In the genomic region with DNA sequence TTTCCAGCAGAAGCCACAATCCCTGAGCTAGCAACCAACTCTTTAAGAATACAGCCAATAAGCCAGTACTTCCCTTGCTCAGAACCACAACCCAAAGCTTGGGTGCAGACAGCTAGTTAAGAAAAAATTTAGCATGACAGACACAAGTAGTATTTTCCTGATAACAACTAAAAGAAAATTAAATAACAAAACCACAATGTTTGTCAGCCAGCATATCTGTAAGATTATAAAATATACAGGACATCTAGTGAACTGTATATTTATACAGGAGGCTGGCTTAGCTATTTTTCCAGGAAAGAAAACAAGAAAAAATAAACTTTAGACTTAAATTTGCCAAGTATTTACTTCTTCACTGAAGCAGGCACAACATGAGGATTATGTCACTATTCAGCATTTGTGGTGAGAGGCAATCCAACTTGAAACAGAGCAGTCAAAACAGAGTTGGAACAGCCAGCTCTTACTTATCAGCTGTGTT, we compare ENCODE assay signal across 16 cellular contexts. TPM values are rescaled to one million over a fixed set of nuclear protein-coding genes. Genes with fewer than 3 reads are reported as not detected.
DNase-seq lines count a peak whose midpoint lies in the region; ATAC-seq, FAIRE-seq and TF ChIP-seq lines count a peak whose summit lies in the region.
"Had no signal": no experiment of that assay in that cellular context is flagged by ENCODE, and none has a peak within 500 bp of the region (broad histone marks: within the 10 kb centered on the region; RNA-seq: fewer than 3 reads in every experiment).

No MANE protein-coding gene starts in this region.

- in situ Hi-C loops in K562 (cut with MboI) = no loop called here

- no peaks in the 10 kb centered on the region for H3K9me3 ChIP-seq in K562 (replicated peaks; ENCODE audit: control insufficient read depth, insufficient read depth, low read depth, low read length)
- peaks cover 0 to 6% of the 10 kb centered on the region in 2 donors for H3K9me3 ChIP-seq in kidney (ENCODE audit: control insufficient read depth in 1 of 2, low read length in 2 of 2)

- H4K20me1 ChIP-seq in K562 (replicated peaks; ENCODE audit: control insufficient read depth, insufficient read depth, low read length) = no peaks in the 10 kb centered on the region

- H3K27ac ChIP-seq in K562 (ENCODE audit: extremely low read depth, low read depth, low read length) (no peak overlapping the region), kidney (ENCODE audit: low read depth in 2 of 2, low read length in 2 of 2) (no peak overlapping the region)

- BruUV-seq in K562 (replicated peaks; lab: Mats Ljungman, UMichigan) = no TSS peak

- no peak overlapping the region for H2AFZ ChIP-seq in K562 (ENCODE audit: low read depth, low read length)

- H3K36me3 ChIP-seq in K562 (ENCODE audit: control insufficient read depth, insufficient read depth, low read length) (no peaks in the 10 kb centered on the region), kidney (ENCODE audit: control insufficient read depth in 1 of 2, insufficient read depth in 2 of 2, low read length in 2 of 2) (no peaks in the 10 kb centered on the region)

- no peak for TF ChIP-seq CTCF in K562 (IDR thresholded peaks at IDR 0.05 in 2 of 3, conservative IDR thresholded peaks at IDR 0.05 in 1 of 3; ENCODE audit: insufficient read depth in 2 of 3, low read depth in 1 of 3, low read length in 3 of 3)
- TF ChIP-seq CTCF in kidney (IDR thresholded peaks at IDR 0.05; ENCODE audit: borderline replicate concordance, extremely low read depth, insufficient read depth) = no peak

- no peaks in the 10 kb centered on the region for H3K79me2 ChIP-seq in K562 (ENCODE audit: control insufficient read depth, insufficient read depth, low read length)

- H3K4me1 ChIP-seq in K562 (replicated peaks in 1 of 2; ENCODE audit: control insufficient read depth in 2 of 2, insufficient read depth in 2 of 2, low read length in 2 of 2) = no peaks in the 10 kb centered on the region
- H3K4me1 ChIP-seq in kidney (ENCODE audit: control insufficient read depth in 1 of 2, insufficient read depth in 1 of 2, low read depth in 1 of 2, low read length in 2 of 2) = peaks cover 0 to 3% of the 10 kb centered on the region in 2 donors

- H3K4me3 ChIP-seq in K562 (no peak overlapping the region), kidney (ENCODE audit: low read length in 2 of 2) (no peak overlapping the region)

- peak; percentile 81 for ATAC-seq in Right ventricle myocardium superior (ENCODE audit: poor library complexity)
- no peak for ATAC-seq in K562
- no peak for ATAC-seq in HG02678 (IDR thresholded peaks at IDR 0.05; ENCODE audit: unreplicated experiment)

- CTCF ChIA-PET in K562 (lab: Yijun Ruan, JAX; ENCODE audit: low intra/inter-chr PET ratio) = no interaction called here

- H3K9ac ChIP-seq in K562 (ENCODE audit: insufficient read depth in 1 of 2, low read depth in 2 of 2, low read length in 2 of 2) (no peak overlapping the region), kidney (ENCODE audit: low read length in 2 of 2) (no peak overlapping the region)

- TF ChIP-seq EP300 in K562 (IDR thresholded peaks at IDR 0.05; ENCODE audit: low read length) = no peak

- POLR2A ChIA-PET in K562 (lab: Yijun Ruan, JAX) = interaction anchor here (0.6 to 1.8 kb wide), 5 partner anchors 9 to 177 kb away, joined by 3 to 4 read pairs (median 3); a partner anchor contains a TSS

- TF ChIP-seq RAD21 in K562 (CRISPR knock-in tag; conservative IDR thresholded peaks at IDR 0.05 in 1 of 2, IDR thresholded peaks at IDR 0.05 in 1 of 2) = no peak

- intact Hi-C loops in Right ventricle myocardium superior (cut with DNase I) = no loop called here
- intact Hi-C loops in cardiac septum (cut with DNase I) = no loop called here
- intact Hi-C loops in K562 (cut with micrococcal nuclease) = no loop called here
- intact Hi-C loops in kidney (cut with DNase I) = no loop called here

- H3K4me2 ChIP-seq in K562 (ENCODE audit: insufficient read depth, low read length) = no peak overlapping the region

- no peaks in the 10 kb centered on the region for H3K27me3 ChIP-seq in K562 (ENCODE audit: control insufficient read depth in 2 of 2, insufficient read depth in 2 of 2, low read length in 2 of 2)

- TF ChIP-seq POLR2A in K562 (conservative IDR thresholded peaks at IDR 0.05) (no peak), H54 (IDR thresholded peaks at IDR 0.05; ENCODE audit: low read depth, low read length) (no peak)

- peak; percentile 23 for FAIRE-seq in K562 (lab: Jason Lieb, UNC)
- peak; percentile 13 for FAIRE-seq in kidney (lab: Jason Lieb, UNC)
- FAIRE-seq in H54 (lab: Jason Lieb, UNC) = no peak
- FAIRE-seq: A204.1, endometrium had no signal

- DNase-seq in Right ventricle myocardium superior (no peak), cardiac septum (ENCODE audit: low spot score) (no peak), K562 (ENCODE audit: extremely low read depth in 1 of 4, low spot score in 3 of 4) (no peak), kidney (no peak), H54 (ENCODE audit: insufficient read length, low spot score) (no peak), NCI-H146 (lab: John Stamatoyannopoulos, UW) (no peak)
- DNase-seq in activated T-cell treated with anti-CD3 and anti-CD28 coated beads, Interleukin-2, amount 50 U/mL, for 48 hours = no peak
- DNase-seq: GF-D8, NCI-H2107 had no signal

- H3K9me1 ChIP-seq in K562 (ENCODE audit: control insufficient read depth, insufficient read depth, low read length) = no peaks in the 10 kb centered on the region

RNA-seq across cellular contexts. Expression of a gene that starts 6.6 kb away (rescaled TPM):
- total RNA-seq in Right ventricle myocardium superior (not detected), cardiac septum (not detected), K562 (2014; rRNA removed) (not detected in 2 replicates), K562 (2014; rRNA removed; fragmentation: Illumina TruSeq; extraction: Trizol) (not detected in 2 replicates), K562 (2015; rRNA removed; fragmentation: Illumina TruSeq; extraction: Trizol) (not detected in 2 replicates), K562 (2021) (not detected in 2 replicates), kidney (1.0 TPM)
- total RNA-seq in K562 (2011; cell fraction: chromatin; rRNA removed; ENCODE audit: low replicate concordance) = not detected in 2 replicates
- total RNA-seq in K562 (2011; cell fraction: nucleolus; rRNA removed) = not detected in 2 replicates
- not detected in 2 replicates for total RNA-seq in K562 (2011; cell fraction: nucleoplasm; rRNA removed)
- polyA plus RNA-seq in K562 (2011; rRNA removed) (not detected in 2 replicates), K562 (2014; fragmentation: Illumina TruSeq; extraction: Trizol) (not detected in 2 replicates), K562 (2014; fragmentation: Nextera tagmentation; extraction: Ambion mirVana) (not detected), K562 (2014; rRNA removed) (not detected in 2 replicates), kidney (ENCODE audit: insufficient read depth, low read depth, low replicate concordance) (not detected)
- not detected in 2 replicates for polyA plus RNA-seq in K562 (2011; cell fraction: cytosol; rRNA removed)
- not detected in 2 replicates for polyA plus RNA-seq in K562 (2011; cell fraction: nucleus; rRNA removed)
- not detected in 2 replicates for polyA plus RNA-seq in K562 (2012)
- not detected in 2 replicates for polyA minus RNA-seq in K562 (2011; rRNA and poly(A)+ RNA removed)
- not detected in 2 replicates for polyA minus RNA-seq in K562 (2011; cell fraction: cytosol; rRNA and poly(A)+ RNA removed)
- not detected in 2 replicates for polyA minus RNA-seq in K562 (2011; cell fraction: nucleus; rRNA and poly(A)+ RNA removed)
- total RNA-seq: cerebellum, HT-29, subcutaneous adipose tissue had no signal
- polyA plus RNA-seq: keratinocyte had no signal

RNA-seq across cellular contexts. Expression of a gene that starts 9.5 kb away (rescaled TPM):
- total RNA-seq in Right ventricle myocardium superior (0.81 TPM), cardiac septum (0.86 TPM), K562 (2014; rRNA removed) (2.2 TPM in 1 of 2 replicates, not detected in the other), K562 (2014; rRNA removed; fragmentation: Illumina TruSeq; extraction: Trizol) (0.22 and 0.29 TPM in 2 replicates), K562 (2015; rRNA removed; fragmentation: Illumina TruSeq; extraction: Trizol) (not detected in 2 replicates), K562 (2021) (0.22 TPM in 1 of 2 replicates, not detected in the other), kidney (29.7 TPM)
- total RNA-seq in K562 (2011; cell fraction: chromatin; rRNA removed; ENCODE audit: low replicate concordance) = 0.28 TPM in 1 of 2 replicates, not detected in the other
- total RNA-seq in K562 (2011; cell fraction: nucleolus; rRNA removed) = 0.33 and 0.53 TPM in 2 replicates
- total RNA-seq in K562 (2011; cell fraction: nucleoplasm; rRNA removed) = 0.37 and 1.4 TPM in 2 replicates
- polyA plus RNA-seq in K562 (2011; rRNA removed) (0.20 and 0.71 TPM in 2 replicates), K562 (2014; fragmentation: Illumina TruSeq; extraction: Trizol) (0.25 and 0.34 TPM in 2 replicates), K562 (2014; fragmentation: Nextera tagmentation; extraction: Ambion mirVana) (under 1 TPM in 1 of 2 experiments, not detected in 1; 0.07 TPM), K562 (2014; rRNA removed) (0.17 TPM in 1 of 2 replicates, not detected in the other), kidney (ENCODE audit: insufficient read depth, low read depth, low replicate concordance) (6.4 TPM)
- 0.63 TPM in 1 of 2 replicates, not detected in the other for polyA plus RNA-seq in K562 (2011; cell fraction: cytosol; rRNA removed)
- 0.25 and 1.6 TPM in 2 replicates for polyA plus RNA-seq in K562 (2011; cell fraction: nucleus; rRNA removed)
- 0.21 and 0.42 TPM in 2 replicates for polyA plus RNA-seq in K562 (2012)
- polyA minus RNA-seq in K562 (2011; rRNA and poly(A)+ RNA removed) = 0.39 TPM in 1 of 2 replicates, not detected in the other
- not detected in 2 replicates for polyA minus RNA-seq in K562 (2011; cell fraction: cytosol; rRNA and poly(A)+ RNA removed)
- 0.33 TPM in 1 of 2 replicates, not detected in the other for polyA minus RNA-seq in K562 (2011; cell fraction: nucleus; rRNA and poly(A)+ RNA removed)

RNA-seq across cellular contexts. Expression of a gene that starts 23.2 kb away (rescaled TPM):
- not detected for total RNA-seq in Right ventricle myocardium superior
- 0.22 TPM for total RNA-seq in cardiac septum
- not detected in 2 replicates for total RNA-seq in K562 (2011; cell fraction: chromatin; rRNA removed; ENCODE audit: low replicate concordance)
- total RNA-seq in K562 (2011; cell fraction: nucleolus; rRNA removed) = not detected in 2 replicates
- not detected in 2 replicates for total RNA-seq in K562 (2011; cell fraction: nucleoplasm; rRNA removed)
- total RNA-seq in K562 (2014; rRNA removed) = not detected in 2 replicates
- not detected in 2 replicates for total RNA-seq in K562 (2014; rRNA removed; fragmentation: Illumina TruSeq; extraction: Trizol)
- total RNA-seq in K562 (2015; rRNA removed; fragmentation: Illumina TruSeq; extraction: Trizol) = not detected in 2 replicates
- not detected in 2 replicates for total RNA-seq in K562 (2021)
- polyA plus RNA-seq in K562 (2011; rRNA removed) = not detected in 2 replicates
- polyA plus RNA-seq in K562 (2011; cell fraction: cytosol; rRNA removed) = not detected in 2 replicates
- not detected in 2 replicates for polyA plus RNA-seq in K562 (2011; cell fraction: nucleus; rRNA removed)
- polyA plus RNA-seq in K562 (2012) = not detected in 2 replicates
- not detected in 2 replicates for polyA plus RNA-seq in K562 (2014; fragmentation: Illumina TruSeq; extraction: Trizol)
- polyA plus RNA-seq in K562 (2014; fragmentation: Nextera tagmentation; extraction: Ambion mirVana) = not detected
- not detected in 2 replicates for polyA plus RNA-seq in K562 (2014; rRNA removed)
- not detected in 2 replicates for polyA minus RNA-seq in K562 (2011; rRNA and poly(A)+ RNA removed)
- not detected in 2 replicates for polyA minus RNA-seq in K562 (2011; cell fraction: cytosol; rRNA and poly(A)+ RNA removed)
- not detected in 2 replicates for polyA minus RNA-seq in K562 (2011; cell fraction: nucleus; rRNA and poly(A)+ RNA removed)
- 8.2 TPM for total RNA-seq in kidney
- polyA plus RNA-seq in kidney (ENCODE audit: insufficient read depth, low read depth, low replicate concordance) = 1.1 TPM
